In the genomic region with DNA sequence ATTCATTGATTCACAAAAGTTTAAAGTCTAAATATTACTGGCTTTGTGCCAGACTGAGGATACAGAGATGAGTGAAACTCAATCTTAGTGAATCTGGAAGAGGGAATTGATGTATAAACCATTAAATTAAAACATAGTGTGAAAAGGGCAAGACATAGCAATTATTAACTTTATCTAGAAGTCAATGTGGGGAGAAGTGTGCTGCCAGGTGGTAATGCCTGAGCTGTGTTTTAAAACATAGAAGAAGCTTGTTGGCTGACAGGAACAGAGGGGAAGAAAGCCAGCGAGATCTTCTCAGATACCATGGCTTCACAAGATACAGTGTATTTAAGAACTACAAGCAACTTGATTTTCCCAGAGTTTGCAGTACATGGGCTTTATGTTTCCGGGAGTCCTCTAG, we compare ENCODE assay signal across 18 cellular contexts.
DNase-seq lines count a peak whose midpoint lies in the region; ATAC-seq and TF ChIP-seq lines count a peak whose summit lies in the region.
"Had no signal": no experiment of that assay in that cellular context is flagged by ENCODE, and none has a peak within 500 bp of the region (broad histone marks: within the 10 kb centered on the region; RNA-seq: fewer than 3 reads in every experiment).

No MANE protein-coding gene starts in this region.

- H3K9me3 ChIP-seq in DND-41 (ENCODE audit: insufficient read depth, low read length, severe bottlenecking) (peaks cover 3% of the 10 kb centered on the region), tibial artery (peaks cover 0 to 6% (median 2%) of the 10 kb centered on the region in 3 donors)
- H3K9me3 ChIP-seq: A549, HAP-1 had no signal

- H3K79me2 ChIP-seq in DND-41 (ENCODE audit: insufficient read depth, low read length), result no peaks in the 10 kb centered on the region

- TF ChIP-seq CTCF in DND-41 (IDR thresholded peaks at IDR 0.05; ENCODE audit: borderline replicate concordance, extremely low read depth, low read length, poor library complexity, severe bottlenecking), result no peak
- no peak for TF ChIP-seq CTCF in tibial artery (IDR thresholded peaks at IDR 0.05)

- H3K36me3 ChIP-seq in DND-41 (ENCODE audit: insufficient read depth, low read length) (no peaks in the 10 kb centered on the region), tibial artery (no peaks in the 10 kb centered on the region)
- H3K36me3 ChIP-seq: BLaER1 treated with 17β-estradiol and CSF1 and Interleukin-3, amounts not matched to agents 10 nM and 100 nM; HAP-1 had no signal

- no peak overlapping the region for H3K4me3 Mint-ChIP-seq in natural killer cell treated with Interleukin-12 subunit alpha and Interleukin-12 subunit beta and Interleukin-15 and Interleukin-18, amount 100 ng/mL, for 72 hours

- no peak overlapping the region for H3K4me3 ChIP-seq in DND-41 (ENCODE audit: low read depth in 1 of 2, low read length in 2 of 2)
- no peak overlapping the region for H3K4me3 ChIP-seq in tibial artery
- H3K4me3 ChIP-seq: A549; BLaER1 treated with 17β-estradiol and CSF1 and Interleukin-3, amounts not matched to agents 10 nM and 100 nM; HAP-1 had no signal

- H3K4me1 ChIP-seq in DND-41 (ENCODE audit: insufficient read depth, low read length) (peaks cover 40% of the 10 kb centered on the region), tibial artery (no peaks in the 10 kb centered on the region)
- H3K4me1 ChIP-seq: A549 had no signal

- no peaks in the 10 kb centered on the region for H3K27me3 Mint-ChIP-seq in natural killer cell treated with Interleukin-12 subunit alpha and Interleukin-12 subunit beta and Interleukin-15 and Interleukin-18, amount 100 ng/mL, for 72 hours

- ATAC-seq in DND-41 (ENCODE audit: insufficient read depth, low read depth) (no peak), GM19395 (IDR thresholded peaks at IDR 0.05; ENCODE audit: unreplicated experiment) (peak; percentile 45), HG03139 (IDR thresholded peaks at IDR 0.05; ENCODE audit: unreplicated experiment) (peak; percentile 47)
- ATAC-seq in natural killer cell treated with Interleukin-12 subunit alpha and Interleukin-12 subunit beta and Interleukin-15 and Interleukin-18, amount 100 ng/mL, for 72 hours, result no peak
- ATAC-seq: A549, SK-N-SH treated with all-trans-retinoic acid at 6 μM for 48 hours had no signal

- H4K20me1 ChIP-seq in DND-41 (ENCODE audit: insufficient read depth, low read length), result no peaks in the 10 kb centered on the region
- H4K20me1 ChIP-seq: BLaER1 treated with 17β-estradiol and CSF1 and Interleukin-3, amounts not matched to agents 10 nM and 100 nM had no signal

- H3K36me3 Mint-ChIP-seq in natural killer cell treated with Interleukin-12 subunit alpha and Interleukin-12 subunit beta and Interleukin-15 and Interleukin-18, amount 100 ng/mL, for 72 hours, result no peaks in the 10 kb centered on the region

- H3K9me3 Mint-ChIP-seq in natural killer cell treated with Interleukin-12 subunit alpha and Interleukin-12 subunit beta and Interleukin-15 and Interleukin-18, amount 100 ng/mL, for 72 hours, result peaks cover 2% of the 10 kb centered on the region

- H3K27me3 ChIP-seq in DND-41 (ENCODE audit: insufficient read depth, low read length, poor library complexity) (no peaks in the 10 kb centered on the region), tibial artery (no peaks in the 10 kb centered on the region)
- H3K27me3 ChIP-seq: BLaER1 treated with 17β-estradiol and CSF1 and Interleukin-3, amounts not matched to agents 10 nM and 100 nM had no signal

- no peak overlapping the region for H2AFZ ChIP-seq in DND-41 (ENCODE audit: low read depth, low read length)

- peak overlapping the region; percentile 36; the same call in 1 of the 2 replicates for H3K27ac ChIP-seq in DND-41 (ENCODE audit: low read length)
- no peak overlapping the region for H3K27ac ChIP-seq in tibial artery
- H3K27ac ChIP-seq: A549; BLaER1 treated with 17β-estradiol and CSF1 and Interleukin-3, amounts not matched to agents 10 nM and 100 nM had no signal

- no peak overlapping the region for H3K9ac ChIP-seq in DND-41 (ENCODE audit: low read depth, low read length)
- H3K9ac ChIP-seq: BLaER1 treated with 17β-estradiol and CSF1 and Interleukin-3, amounts not matched to agents 10 nM and 100 nM had no signal

- H3K4me2 ChIP-seq in DND-41 (ENCODE audit: insufficient read depth, low read length), result no peak overlapping the region
- H3K4me2 ChIP-seq: A549; BLaER1 treated with 17β-estradiol and CSF1 and Interleukin-3, amounts not matched to agents 10 nM and 100 nM had no signal

- H3K27ac Mint-ChIP-seq in natural killer cell treated with Interleukin-12 subunit alpha and Interleukin-12 subunit beta and Interleukin-15 and Interleukin-18, amount 100 ng/mL, for 72 hours, result no peak overlapping the region

- DNase-seq in DND-41, result no peak
- DNase-seq in glomerular visceral epithelial cell (ENCODE audit: extremely low spot score), result peak; percentile 56
- DNase-seq in tibial artery, result no peak
- DNase-seq in RKO (ENCODE audit: low spot score), result no peak
- DNase-seq in natural killer cell treated with Interleukin-12 subunit alpha and Interleukin-12 subunit beta and Interleukin-15 and Interleukin-18, amount 100 ng/mL, for 72 hours (ENCODE audit: low spot score), result no peak
- DNase-seq: DMS 273 treated with DMSO at 0.1 percent for 48 hours, IMR-90, NCI-H1105, NCI-H187, NCI-H446, NCI-H69, SHP77 treated with DMSO at 0.1 percent for 48 hours had no signal

- peaks cover 4 to 9% of the 10 kb centered on the region in 2 donors for H3K4me1 Mint-ChIP-seq in natural killer cell treated with Interleukin-12 subunit alpha and Interleukin-12 subunit beta and Interleukin-15 and Interleukin-18, amount 100 ng/mL, for 72 hours (ENCODE audit: low read depth in 2 of 2)

- intact Hi-C loops in tibial artery (cut with DNase I; ENCODE audit: low total_unique reads), result no loop called here

Comparison
In these comparisons a context has a peak if more than half of its experiments do, and no peak if none do; other contexts are left out.
1. ATAC-seq: peak in GM19395 (single experiment) and HG03139 (single experiment); none in DND-41 (single experiment) and natural killer cell treated with Interleukin-12 subunit alpha and Interleukin-12 subunit beta and Interleukin-15 and Interleukin-18, amount 100 ng/mL, for 72 hours (0 of 2).